ENCODE assay signal across 30 cellular contexts in genomic region chr6:109345986-109346385, GRCh38.
"Had no signal": no experiment of that assay in that cellular context is flagged by ENCODE, and none has a peak within 500 bp of the region (broad histone marks: within the 10 kb centered on the region; RNA-seq: fewer than 3 reads in every experiment).

No MANE protein-coding gene starts in this region.

- H3K36me3 ChIP-seq: ascending aorta, cardiac muscle cell had no signal

- H3K9me3 ChIP-seq: ascending aorta had no signal

- H3K27me3 ChIP-seq: ascending aorta, cardiac muscle cell had no signal

- DNase-seq: activated B cell treated with CpG ODN at 0.5 μM for 24 hours; activated CD4-positive, alpha-beta T cell treated with anti-CD3 and anti-CD28 coated beads for 4 hours; activated CD4-positive, alpha-beta T cell treated with anti-CD3 and anti-CD28 coated beads, Interleukin-2, amount 50 U/mL, for 4 hours; activated CD4-positive, CD25-positive, alpha-beta regulatory T cell treated with anti-CD3 and anti-CD28 coated beads, Interleukin-2, amount 50 U/mL, for 72 hours; activated CD8-positive, alpha-beta T cell treated with anti-CD3 and anti-CD28 coated beads for 36 hours; activated effector memory CD4-positive, alpha-beta T cell treated with anti-CD3 and anti-CD28 coated beads, Interleukin-2, amount 50 U/mL, for 16 hours; activated naive CD4-positive, alpha-beta T cell; activated T-cell treated with anti-CD3 and anti-CD28 coated beads, Interleukin-2, amount 50 U/mL, for 1 hour; activated T-cell treated with anti-CD3 and anti-CD28 coated beads, Interleukin-2, amount 50 U/mL, for 72 hours; amygdala; MM.1S; NCI-H1105; NCI-H1417 treated with DMSO at 0.1 percent for 48 hours; NCI-H187 treated with DMSO at 0.1 percent for 48 hours; NCI-H446; NCI-H510A treated with DMSO at 0.1 percent for 48 hours; NCI-H82; OCI-M1; Right ventricle myocardium superior; SW 1271; T-helper 1 cell; T-helper 2 cell; T-helper 9 cell had no signal

- ATAC-seq: activated CD8-positive, alpha-beta T cell treated with anti-CD3 and anti-CD28 coated beads for 36 hours; activated T-cell treated with anti-CD3 and anti-CD28 coated beads, Interleukin-2, amount 50 U/mL, for 72 hours; activated T-helper 17 cell treated with anti-CD3 and anti-CD28 coated beads, Interleukin-2, amount 50 U/mL, for 72 hours had no signal

- H3K4me3 ChIP-seq: ascending aorta, cardiac muscle cell had no signal

- H3K9me3 Mint-ChIP-seq: activated B cell treated with CpG ODN at 0.5 μM for 24 hours; activated CD8-positive, alpha-beta T cell treated with anti-CD3 and anti-CD28 coated beads for 36 hours; activated naive CD4-positive, alpha-beta T cell treated with anti-CD3 and anti-CD28 coated beads, Interleukin-2, amount 50 U/mL, for 24 hours; activated T-cell treated with anti-CD3 and anti-CD28 coated beads, Interleukin-2, amount 50 U/mL, for 72 hours; activated T-helper 17 cell treated with anti-CD3 and anti-CD28 coated beads, Interleukin-2, amount 50 U/mL, for 72 hours; central memory CD8-positive, alpha-beta T cell had no signal

- H3K4me1 Mint-ChIP-seq: activated B cell treated with CpG ODN at 0.5 μM for 24 hours had no signal

- H3K4me3 Mint-ChIP-seq: activated B cell treated with CpG ODN at 0.5 μM for 24 hours; activated CD8-positive, alpha-beta T cell treated with anti-CD3 and anti-CD28 coated beads for 36 hours; activated naive CD4-positive, alpha-beta T cell treated with anti-CD3 and anti-CD28 coated beads, Interleukin-2, amount 50 U/mL, for 24 hours; activated T-cell treated with anti-CD3 and anti-CD28 coated beads, Interleukin-2, amount 50 U/mL, for 72 hours; activated T-helper 17 cell treated with anti-CD3 and anti-CD28 coated beads, Interleukin-2, amount 50 U/mL, for 72 hours; central memory CD8-positive, alpha-beta T cell had no signal

- H3K27ac ChIP-seq: ascending aorta, cardiac muscle cell, KMS-11, VCaP had no signal

- H3K36me3 Mint-ChIP-seq: activated naive CD4-positive, alpha-beta T cell treated with anti-CD3 and anti-CD28 coated beads, Interleukin-2, amount 50 U/mL, for 24 hours had no signal

- H3K27ac Mint-ChIP-seq: activated B cell treated with CpG ODN at 0.5 μM for 24 hours; activated CD8-positive, alpha-beta T cell treated with anti-CD3 and anti-CD28 coated beads for 36 hours; activated naive CD4-positive, alpha-beta T cell treated with anti-CD3 and anti-CD28 coated beads, Interleukin-2, amount 50 U/mL, for 24 hours; activated T-cell treated with anti-CD3 and anti-CD28 coated beads, Interleukin-2, amount 50 U/mL, for 72 hours; activated T-helper 17 cell treated with anti-CD3 and anti-CD28 coated beads, Interleukin-2, amount 50 U/mL, for 72 hours had no signal

- H3K27me3 Mint-ChIP-seq: activated B cell treated with CpG ODN at 0.5 μM for 24 hours; activated CD8-positive, alpha-beta T cell treated with anti-CD3 and anti-CD28 coated beads for 36 hours; activated naive CD4-positive, alpha-beta T cell treated with anti-CD3 and anti-CD28 coated beads, Interleukin-2, amount 50 U/mL, for 24 hours; activated T-helper 17 cell treated with anti-CD3 and anti-CD28 coated beads, Interleukin-2, amount 50 U/mL, for 72 hours; central memory CD8-positive, alpha-beta T cell had no signal
